Comparison of ENCODE assay signal across 15 cellular contexts in the genomic region with DNA sequence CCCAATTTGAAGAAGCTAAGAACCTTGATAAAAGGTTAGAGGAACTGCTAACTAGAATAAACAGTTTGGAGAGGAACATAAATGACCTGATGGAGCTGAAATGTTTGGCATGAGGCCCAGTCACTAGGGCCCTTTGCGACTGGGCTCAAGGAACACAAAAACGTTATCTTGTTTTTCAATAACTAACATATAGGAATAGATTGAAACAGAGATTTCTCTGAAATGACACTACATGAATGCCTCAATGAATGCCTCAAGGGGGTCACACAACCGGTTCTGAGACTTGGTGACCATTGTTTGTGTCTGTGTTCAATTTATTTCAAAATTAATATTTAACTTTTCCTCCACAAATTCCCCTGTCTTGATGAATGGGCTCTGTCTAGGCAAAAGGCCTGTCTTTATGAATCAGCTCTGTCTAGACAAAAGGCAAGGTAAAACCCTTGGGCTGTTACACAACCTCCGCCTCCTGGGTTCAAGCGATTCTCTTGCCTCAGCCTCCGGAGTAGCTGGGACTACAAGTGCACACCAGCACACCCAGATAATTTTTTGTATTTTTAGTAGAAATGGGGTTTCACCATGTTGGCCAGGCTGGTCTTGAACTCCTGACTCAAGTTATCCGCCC. TPM values are rescaled to one million over a fixed set of nuclear protein-coding genes. Genes with fewer than 3 reads are reported as not detected.
DNase-seq lines count a peak whose midpoint lies in the region; ATAC-seq, FAIRE-seq and TF ChIP-seq lines count a peak whose summit lies in the region.
"Had no signal": no experiment of that assay in that cellular context is flagged by ENCODE, and none has a peak within 500 bp of the region (broad histone marks: within the 10 kb centered on the region; RNA-seq: fewer than 3 reads in every experiment).

No MANE protein-coding gene starts in this region.

- H2AFZ ChIP-seq in GM23338 (peak overlapping the region; percentile 52; the same call in 1 of the 2 replicates), trophoblast cell (ENCODE audit: insufficient read depth, low read length, poor library complexity) (no peak overlapping the region)

- H3K36me3 ChIP-seq in GM23338 (ENCODE audit: insufficient read depth) = peaks cover 15% of the 10 kb centered on the region
- peaks cover 5 to 10% of the 10 kb centered on the region in 2 experiments for H3K36me3 ChIP-seq in trophoblast cell (ENCODE audit: control insufficient read depth in 1 of 2, insufficient read depth in 2 of 2, low read length in 2 of 2)
- H3K36me3 ChIP-seq: SJSA1 had no signal

- no peaks in the 10 kb centered on the region for H3K9me2 ChIP-seq in GM23338 (ENCODE audit: insufficient read depth)

- H3K27me3 Mint-ChIP-seq in GM23338 (ENCODE audit: insufficient read depth, low read depth, poor library complexity) (peaks cover 16% of the 10 kb centered on the region), T-cell (no peaks in the 10 kb centered on the region)
- H3K27me3 Mint-ChIP-seq: activated CD4-positive, alpha-beta T cell treated with anti-CD3 and anti-CD28 coated beads, Interleukin-2, amount 10 ng/mL, durations not matched to agents 24 days and 14 days; CD4-positive, alpha-beta T cell; stimulated activated memory B cell treated with anti-CD40 and anti-IgM and Interleukin-4, amounts not matched to agents 10 μg/mL and 1 μg/mL and 100 μg/mL, for 72 hours had no signal

- peaks cover 10% of the 10 kb centered on the region for H3K9me3 Mint-ChIP-seq in GM23338
- peaks cover 3 to 11% (median 5%) of the 10 kb centered on the region in 3 donors for H3K9me3 Mint-ChIP-seq in T-cell

- H3K9me3 ChIP-seq in trophoblast cell (ENCODE audit: insufficient read depth, low read depth, low read length) = no peaks in the 10 kb centered on the region

- in situ Hi-C loops in Caki2 (cut with HindIII; ENCODE audit: low pct_unique_long_range_greater_than_20kb, low sequenced_read_pairs) = no loop called here

- no peak overlapping the region for H3K9ac ChIP-seq in trophoblast cell (ENCODE audit: low read length)

- H3K79me2 ChIP-seq in GM23338 (replicated peaks; ENCODE audit: insufficient read depth) (peaks cover 38% of the 10 kb centered on the region), trophoblast cell (ENCODE audit: control insufficient read depth, insufficient read depth, low read length, poor library complexity) (peaks cover 14% of the 10 kb centered on the region)

- H3K4me2 ChIP-seq in GM23338 = no peak overlapping the region
- no peak overlapping the region for H3K4me2 ChIP-seq in trophoblast cell (ENCODE audit: low read length)

- CTCF ChIA-PET in T-cell (lab: Charles Lee) = interaction anchor here in 1 of 2 donors (0.6 to 1.1 kb wide), 3 partner anchors 11 to 1333 kb away, joined by 3 to 5 read pairs (median 3); no protein-coding TSS in a partner anchor

- no peak for FAIRE-seq in HTR-8/SVneo (lab: Jason Lieb, UNC)
- FAIRE-seq: K562 had no signal

- peaks cover 13% of the 10 kb centered on the region for H4K20me1 ChIP-seq in GM23338 (replicated peaks; ENCODE audit: insufficient read depth)

- H3K4me1 Mint-ChIP-seq in GM23338 (peaks cover 16% of the 10 kb centered on the region), T-cell (peaks cover 26 to 46% (median 40%) of the 10 kb centered on the region in 3 donors)

- H3K18ac ChIP-seq in trophoblast cell (ENCODE audit: low read length) = no peak overlapping the region

- no peak overlapping the region for H2BK5ac ChIP-seq in trophoblast cell (ENCODE audit: low read depth, low read length, poor library complexity)

- no peak overlapping the region for H2AK5ac ChIP-seq in trophoblast cell (ENCODE audit: low read length)

- ATAC-seq in GM23338 (no peak), T-cell (replicated peaks in 1 of 4) (no peak)

- H3K14ac ChIP-seq in trophoblast cell (ENCODE audit: low read length) = no peak overlapping the region

- H3K4me3 Mint-ChIP-seq in GM23338 = no peak overlapping the region
- H3K4me3 Mint-ChIP-seq in T-cell = no peak overlapping the region

- no peak for TF ChIP-seq CTCF in GM23338 (conservative IDR thresholded peaks at IDR 0.05; ENCODE audit: low read depth in 2 of 2)

- no CpG with 5 or more reads among the region's 7 CpGs for WGBS in trophoblast cell (ENCODE audit: extremely low coverage, insufficient coverage, insufficient read length)

- no peak overlapping the region for H2BK12ac ChIP-seq in trophoblast cell (ENCODE audit: low read length)

- no peak overlapping the region for H3K23ac ChIP-seq in trophoblast cell (ENCODE audit: low read length)

- H4K8ac ChIP-seq in trophoblast cell (ENCODE audit: low read depth, low read length) = no peak overlapping the region

- H3K4ac ChIP-seq in trophoblast cell (ENCODE audit: low read depth, low read length) = no peak overlapping the region

- H3K79me1 ChIP-seq in trophoblast cell (ENCODE audit: low read length) = peaks cover 5% of the 10 kb centered on the region

- H3K27ac Mint-ChIP-seq in GM23338 = no peak overlapping the region
- H3K27ac Mint-ChIP-seq in T-cell = peak overlapping the region in 1 of 2 donors; percentile 25
- H3K27ac Mint-ChIP-seq: T-helper 1 cell treated with Interleukin-12 subunit alpha and Interleukin-12 subunit beta and Interleukin-4 antibody, amounts not matched to agents 30 μg/mL and 1 μg/mL, for 36 hours had no signal

- DNase-seq in Caki2 (ENCODE audit: low read depth) = peak; percentile 44
- DNase-seq in GM23338 (ENCODE audit: low spot score) = no peak
- no peak for DNase-seq in epithelial cell of prostate (ENCODE audit: low read depth, low spot score)
- peak; percentile 91 to 98 for DNase-seq in trophoblast cell
- DNase-seq in HTR-8/SVneo (ENCODE audit: insufficient read length, low spot score) = no peak
- no peak for DNase-seq in T-cell
- no peak for DNase-seq in NCI-H2196 treated with DMSO at 0.1 percent for 48 hours (lab: John Stamatoyannopoulos, UW; ENCODE audit: unreplicated experiment)
- DNase-seq: NCI-H524 treated with DMSO at 0.1 percent for 48 hours had no signal

- no peak overlapping the region for H3K27ac ChIP-seq in GM23338 (ENCODE audit: low read depth)
- peak overlapping the region; percentile 64 for H3K27ac ChIP-seq in epithelial cell of prostate
- H3K27ac ChIP-seq in trophoblast cell (ENCODE audit: low read depth, low read length) = no peak overlapping the region
- H3K27ac ChIP-seq: SJSA1 had no signal

- H3K4me1 ChIP-seq in GM23338 (ENCODE audit: insufficient read depth) (peaks cover 32% of the 10 kb centered on the region), trophoblast cell (ENCODE audit: control insufficient read depth in 1 of 2, insufficient read depth in 2 of 2, low read length in 2 of 2) (peaks cover 0 to 11% of the 10 kb centered on the region in 2 experiments)
- H3K4me1 ChIP-seq: SJSA1 had no signal

- H4K91ac ChIP-seq in trophoblast cell (ENCODE audit: low read depth, low read length) = no peak overlapping the region

- 0 out of 2 replicates have a peak, but pooled peaks cover 4% of the 10 kb centered on the region for H3F3A ChIP-seq in GM23338 (replicated peaks; ENCODE audit: low read depth)

- no peak overlapping the region for H2BK120ac ChIP-seq in trophoblast cell (ENCODE audit: insufficient read depth, low read length, poor library complexity)

- H3K36me3 Mint-ChIP-seq in GM23338 (ENCODE audit: low read depth) (peaks cover 31% of the 10 kb centered on the region), T-cell (peaks cover 20% of the 10 kb centered on the region)

- POLR2A ChIA-PET in T-cell (lab: Charles Lee) = interaction anchor here in 1 of 2 donors (0.6 to 1.2 kb wide), 4 partner anchors 9 to 89 kb away, joined by 4 to 6 read pairs (median 6); partner anchors contain the start of gene ZNF90

- H3K27me3 ChIP-seq in GM23338 (ENCODE audit: insufficient read depth) (no peaks in the 10 kb centered on the region), trophoblast cell (ENCODE audit: insufficient read depth, low read length) (no peaks in the 10 kb centered on the region)
- H3K27me3 ChIP-seq: MG63, SJSA1 had no signal

- H3K4me3 ChIP-seq in GM23338 (no peak overlapping the region), trophoblast cell (ENCODE audit: low read depth, low read length) (no peak overlapping the region)
- H3K4me3 ChIP-seq: K562 had no signal

- no peak overlapping the region for H4K12ac ChIP-seq in trophoblast cell (ENCODE audit: low read depth, low read length)

TF ChIP-seq in GM23338, 12 proteins besides CTCF, POLR2A, EP300 and RAD21 (continues in another document):
- TF ChIP-seq POLR2AphosphoS5 (IDR thresholded peaks at IDR 0.05; ENCODE audit: low read depth) (no peak), REST (IDR thresholded peaks at IDR 0.05; ENCODE audit: unreplicated experiment) (no peak), JUNB (IDR thresholded peaks at IDR 0.05; ENCODE audit: unreplicated experiment) (no peak), ZNF331 (CRISPR knock-in tag; IDR thresholded peaks at IDR 0.05; ENCODE audit: low read depth) (no peak)

RNA-seq across cellular contexts. Expression of gene ZNF486, which starts 0.9 kb away (rescaled TPM):
- 3.5 and 6.1 TPM in 2 replicates for total RNA-seq in Caki2 (2014; rRNA removed; shearing (Covaris generic); ENCODE audit: low replicate concordance)
- 37.6 and 38.9 TPM in 2 replicates for total RNA-seq in GM23338 (2014; rRNA removed; shearing (Covaris generic))
- 21.2 and 25.4 TPM in 2 replicates for polyA plus RNA-seq in GM23338 (2016; fragmentation: Nextera tagmentation; extraction: Ambion mirVana)
- 12.0 and 12.1 TPM in 2 replicates for polyA plus RNA-seq in trophoblast cell (2013)
- 1 to 10 TPM; 5.0 to 8.6 (median 7.6) TPM for total RNA-seq in T-cell

Comparison
In these comparisons a context has a peak if more than half of its experiments do, and no peak if none do; other contexts are left out.
1. DNase-seq: peak in Caki2 (single experiment) and trophoblast cell (2 of 2); none in GM23338 (single experiment), epithelial cell of prostate (single experiment), HTR-8/SVneo (single experiment), T-cell (0 of 34) and NCI-H2196 treated with DMSO at 0.1 percent for 48 hours (single experiment).